In the genomic region with DNA sequence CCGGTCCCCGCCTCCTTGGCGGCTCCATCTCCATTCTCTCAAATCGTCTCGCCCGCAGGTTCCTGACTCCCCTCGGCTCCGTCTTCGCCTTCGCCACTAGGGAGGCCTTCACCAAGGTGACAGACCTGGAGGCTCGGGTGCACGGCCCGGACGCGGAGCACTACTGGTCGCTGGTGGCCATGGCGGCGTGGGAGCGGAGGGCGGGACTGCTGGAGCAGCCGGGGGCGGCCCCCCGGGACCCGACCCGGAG, we compare ENCODE assay signal across 8 cellular contexts. TPM values are rescaled to one million over a fixed set of nuclear protein-coding genes. Genes with fewer than 3 reads are reported as not detected.
DNase-seq lines count a peak whose midpoint lies in the region; ATAC-seq, FAIRE-seq and TF ChIP-seq lines count a peak whose summit lies in the region.

No MANE protein-coding gene starts in this region.

- BruUV-seq in HepG2 (replicated peaks; lab: Mats Ljungman, UMichigan), result no TSS peak

- H4K20me1 ChIP-seq in HepG2 (ENCODE audit: insufficient read depth, low read length), result no peaks in the 10 kb centered on the region

- H3K9ac ChIP-seq in adipocyte (ENCODE audit: low read length), result peak overlapping the region; percentile 89
- peak overlapping the region; percentile 97 for H3K9ac ChIP-seq in HepG2 (ENCODE audit: insufficient read depth, low read depth, low read length)

- CTCF ChIA-PET in HepG2 (lab: Yijun Ruan, JAX; ENCODE audit: low intra/inter-chr PET ratio, low total read pairs), result interaction anchor here (1.8 to 4.1 kb wide), 4 partner anchors 57 to 99 kb away, joined by 8 to 51 read pairs (median 10); a partner anchor contains a TSS

- ATAC-seq in left cardiac atrium (no peak), HepG2 (no peak), upper lobe of left lung (ENCODE audit: low FRiP score in 2 of 2) (no peak)

- no peak for TF ChIP-seq RAD21 in HepG2 (CRISPR knock-in tag; IDR thresholded peaks at IDR 0.05)

- DNase-seq in cardiac muscle cell (ENCODE audit: low read depth in 1 of 2, low spot score in 1 of 2) (no peak), left cardiac atrium (no peak), adipocyte (ENCODE audit: low read depth) (no peak), HepG2 (ENCODE audit: low spot score) (no peak), upper lobe of left lung (no peak), NCI-H526 (lab: John Stamatoyannopoulos, UW) (no peak), MV-4-11 (lab: John Stamatoyannopoulos, UW) (no peak), kidney tubule cell (ENCODE audit: low spot score) (no peak)

- TF ChIP-seq EP300 in HepG2 (IDR thresholded peaks at IDR 0.05; ENCODE audit: low read depth in 2 of 2, low read length in 2 of 2) (no peak), HepG2 (CRISPR knock-in tag; IDR thresholded peaks at IDR 0.05; ENCODE audit: borderline replicate concordance) (no peak), upper lobe of left lung (IDR thresholded peaks at IDR 0.05) (no peak)

- H3K4me2 ChIP-seq in HepG2 (ENCODE audit: low read depth, low read length), result peak overlapping the region; percentile 96

- no peaks in the 10 kb centered on the region for H3K4me1 ChIP-seq in cardiac muscle cell (ENCODE audit: low read depth)
- H3K4me1 ChIP-seq in adipocyte (ENCODE audit: control insufficient read depth, insufficient read depth, low read length), result peaks cover 31% of the 10 kb centered on the region
- H3K4me1 ChIP-seq in HepG2 (ENCODE audit: insufficient read depth, low read length), result peaks cover 28% of the 10 kb centered on the region
- peaks cover 33 to 47% (median 39%) of the 10 kb centered on the region in 4 donors for H3K4me1 ChIP-seq in upper lobe of left lung

- intact Hi-C loops in left cardiac atrium (cut with DNase I) (loop anchor here (5.0 kb wide), 3 partner anchors 47 to 98 kb away; no protein-coding TSS in a partner anchor), HepG2 (cut with micrococcal nuclease; ENCODE audit: unreplicated experiment) (loop anchor here (2.0 kb wide), 1 partner anchor 31 kb away; no protein-coding TSS in a partner anchor)

- TF ChIP-seq POLR2A in HepG2 (IDR thresholded peaks at IDR 0.05; ENCODE audit: insufficient read depth in 1 of 2, low read depth in 2 of 2, low read length in 2 of 2) (0 out of 4 replicates have a peak, but pooled peaks of 1 of the 2 experiments have one; percentile 56), upper lobe of left lung (IDR thresholded peaks at IDR 0.05) (no peak)

- H3K79me2 ChIP-seq in HepG2 (ENCODE audit: insufficient read depth, low read length), result peaks cover 15% of the 10 kb centered on the region

- H2AFZ ChIP-seq in HepG2 (ENCODE audit: low read length), result no peak overlapping the region

- H3K27ac ChIP-seq in cardiac muscle cell, result peak overlapping the region; percentile 58
- H3K27ac ChIP-seq in HepG2 (ENCODE audit: extremely low read length, insufficient read depth, low read length), result peak overlapping the region; percentile 96
- H3K27ac ChIP-seq in upper lobe of left lung, result peak overlapping the region; percentile 89 to 97 (median 92)

- 0% methylated on average over 5 of the region's 25 CpGs for WGBS in HepG2 (ENCODE audit: low lambda C conversion rate)
- 0% methylated on average over 20 of the region's 25 CpGs; no CpG with 5 or more reads in 1 of the 2 donors for WGBS in upper lobe of left lung, 2 donors

- H3K36me3 ChIP-seq in cardiac muscle cell (no peaks in the 10 kb centered on the region), adipocyte (ENCODE audit: control insufficient read depth, insufficient read depth, low read length, severe bottlenecking) (no peaks in the 10 kb centered on the region), HepG2 (replicated peaks in 1 of 2; ENCODE audit: control insufficient read depth in 1 of 2, insufficient read depth in 2 of 2, low read length in 2 of 2) (peaks cover 0 to 1% of the 10 kb centered on the region in 2 experiments; a peak in 3 of 5 replicates), upper lobe of left lung (no peaks in the 10 kb centered on the region)

- FAIRE-seq in HepG2 (lab: Jason Lieb, UNC), result no peak

- POLR2A ChIA-PET in HepG2 (lab: Yijun Ruan, JAX), result interaction anchor here (0.8 to 6.4 kb wide), 23 partner anchors 9 to 150 kb away, joined by 3 to 317 read pairs (median 7); a partner anchor contains a TSS

- no peak for TF ChIP-seq CTCF in cardiac muscle cell (IDR thresholded peaks at IDR 0.05; ENCODE audit: low read depth, low read length)
- TF ChIP-seq CTCF in HepG2 (CRISPR knock-in tag; IDR thresholded peaks at IDR 0.05), result no peak
- TF ChIP-seq CTCF in upper lobe of left lung (IDR thresholded peaks at IDR 0.05), result no peak

- peak overlapping the region; percentile 47 for H3K4me3 ChIP-seq in cardiac muscle cell
- peak overlapping the region; percentile 79 for H3K4me3 ChIP-seq in adipocyte (ENCODE audit: low read length)
- H3K4me3 ChIP-seq in HepG2 (replicated peaks in 1 of 3; ENCODE audit: insufficient read depth in 1 of 3, low read depth in 2 of 3, low read length in 3 of 3), result peak overlapping the region; percentile 89 to 94 (median 91)
- H3K4me3 ChIP-seq in upper lobe of left lung, result peak overlapping the region; percentile 70 to 79 (median 78)

- in situ Hi-C loops in HepG2 (cut with HindIII; ENCODE audit: extremely low pct_ligation_motif_present, low pct_unique_long_range_greater_than_20kb), result loop anchor here (10.0 kb wide), 1 partner anchor 55 kb away; a partner anchor contains a TSS

- H3K9me3 ChIP-seq in cardiac muscle cell (ENCODE audit: low read depth), result no peaks in the 10 kb centered on the region
- no peaks in the 10 kb centered on the region for H3K9me3 ChIP-seq in adipocyte (ENCODE audit: control insufficient read depth, low read length)
- H3K9me3 ChIP-seq in HepG2 (ENCODE audit: low read length), result no peaks in the 10 kb centered on the region
- no peaks in the 10 kb centered on the region for H3K9me3 ChIP-seq in upper lobe of left lung

- peaks cover 10% of the 10 kb centered on the region for H3K27me3 ChIP-seq in cardiac muscle cell
- peaks cover 8% of the 10 kb centered on the region for H3K27me3 ChIP-seq in adipocyte (replicated peaks; ENCODE audit: control insufficient read depth, insufficient read depth, low read length)
- H3K27me3 ChIP-seq in HepG2 (ENCODE audit: control insufficient read depth in 1 of 2, insufficient read depth in 2 of 2, low read length in 2 of 2), result no peaks in the 10 kb centered on the region; a peak in 1 of 5 replicates
- H3K27me3 ChIP-seq in upper lobe of left lung, result peaks cover 0 to 6% (median 0%) of the 10 kb centered on the region in 4 donors

RNA-seq across cellular contexts. Expression of a gene that starts 0.9 kb away (rescaled TPM):
- not detected in 2 replicates for total RNA-seq in cardiac muscle cell
- polyA plus RNA-seq in cardiac muscle cell, result 4.1 and 5.4 TPM in 2 replicates
- total RNA-seq in left cardiac atrium, result not detected
- total RNA-seq in HepG2 (2016; rRNA removed; fragmentation: Illumina TruSeq; extraction: Trizol), result 6.0 and 12.9 TPM in 2 replicates
- 5.5 and 8.4 TPM in 2 replicates for total RNA-seq in HepG2 (2016; cell fraction: cytosol; rRNA removed; fragmentation: Illumina TruSeq; extraction: Trizol; ENCODE audit: low read depth)
- 5.7 and 10.6 TPM in 2 replicates for total RNA-seq in HepG2 (2016; cell fraction: insoluble cytoplasmic fraction; rRNA removed; fragmentation: Illumina TruSeq; extraction: Trizol)
- total RNA-seq in HepG2 (2016; cell fraction: membrane; rRNA removed; fragmentation: Illumina TruSeq; extraction: Trizol), result 7.1 and 10.3 TPM in 2 replicates
- 6.3 and 8.8 TPM in 2 replicates for total RNA-seq in HepG2 (2016; cell fraction: nucleus; rRNA removed; fragmentation: Illumina TruSeq; extraction: Trizol)
- 7.5 and 14.9 TPM in 2 replicates for polyA plus RNA-seq in HepG2 (2011; rRNA removed)
- polyA plus RNA-seq in HepG2 (2011; cell fraction: cytosol; rRNA removed), result 14.5 and 28.0 TPM in 2 replicates
- 60.5 and 62.9 TPM in 2 replicates for polyA plus RNA-seq in HepG2 (2011; cell fraction: nucleus; rRNA removed)
- polyA plus RNA-seq in HepG2 (2012), result 6.0 and 8.3 TPM in 2 replicates
- polyA plus RNA-seq in HepG2 (2016; cell fraction: cytosol; fragmentation: Illumina TruSeq; extraction: Trizol; ENCODE audit: low read depth), result 7.8 and 10.4 TPM in 2 replicates
- polyA plus RNA-seq in HepG2 (2016; cell fraction: insoluble cytoplasmic fraction; fragmentation: Illumina TruSeq; extraction: Trizol; ENCODE audit: low read depth), result 5.9 and 9.4 TPM in 2 replicates
- polyA plus RNA-seq in HepG2 (2016; cell fraction: membrane; fragmentation: Illumina TruSeq; extraction: Trizol; ENCODE audit: low read depth), result 6.1 and 8.5 TPM in 2 replicates
- 15.6 and 18.6 TPM in 2 replicates for polyA plus RNA-seq in HepG2 (2016; cell fraction: nucleus; fragmentation: Illumina TruSeq; extraction: Trizol; ENCODE audit: insufficient read depth, low read depth)
- polyA minus RNA-seq in HepG2 (2011; rRNA and poly(A)+ RNA removed; ENCODE audit: low replicate concordance), result 7.7 TPM in 1 of 2 replicates, not detected in the other
- polyA minus RNA-seq in HepG2 (2011; cell fraction: cytosol; rRNA and poly(A)+ RNA removed), result 12.0 and 12.4 TPM in 2 replicates
- 3.1 and 3.6 TPM in 2 replicates for polyA minus RNA-seq in HepG2 (2011; cell fraction: nucleus; rRNA and poly(A)+ RNA removed)
- total RNA-seq in upper lobe of left lung, result under 1 TPM in 2 of 6 donors, not detected in 4; 0.24 to 0.97 TPM

RNA-seq across cellular contexts. Expression of a gene that starts 3.5 kb away (rescaled TPM):
- total RNA-seq in cardiac muscle cell, result 0.78 and 2.2 TPM in 2 replicates
- polyA plus RNA-seq in cardiac muscle cell, result 1.1 and 1.2 TPM in 2 replicates
- 1 to 10 TPM in 1 of 2 donors, under 1 TPM in 1; 0.81 to 1.1 TPM for total RNA-seq in left cardiac atrium
- total RNA-seq in HepG2 (2016; rRNA removed; fragmentation: Illumina TruSeq; extraction: Trizol), result not detected in 2 replicates
- 0.71 TPM in 1 of 2 replicates, not detected in the other for total RNA-seq in HepG2 (2016; cell fraction: cytosol; rRNA removed; fragmentation: Illumina TruSeq; extraction: Trizol; ENCODE audit: low read depth)
- 0.22 TPM in 1 of 2 replicates, not detected in the other for total RNA-seq in HepG2 (2016; cell fraction: insoluble cytoplasmic fraction; rRNA removed; fragmentation: Illumina TruSeq; extraction: Trizol)
- total RNA-seq in HepG2 (2016; cell fraction: membrane; rRNA removed; fragmentation: Illumina TruSeq; extraction: Trizol), result 0.25 and 0.65 TPM in 2 replicates
- 1.2 TPM in 1 of 2 replicates, not detected in the other for total RNA-seq in HepG2 (2016; cell fraction: nucleus; rRNA removed; fragmentation: Illumina TruSeq; extraction: Trizol)
- 0.13 TPM in 1 of 2 replicates, not detected in the other for polyA plus RNA-seq in HepG2 (2011; rRNA removed)
- 0.23 TPM in 1 of 2 replicates, not detected in the other for polyA plus RNA-seq in HepG2 (2011; cell fraction: cytosol; rRNA removed)
- 0.29 and 0.38 TPM in 2 replicates for polyA plus RNA-seq in HepG2 (2011; cell fraction: nucleus; rRNA removed)
- polyA plus RNA-seq in HepG2 (2012), result 0.64 and 1.1 TPM in 2 replicates
- polyA plus RNA-seq in HepG2 (2016; cell fraction: cytosol; fragmentation: Illumina TruSeq; extraction: Trizol; ENCODE audit: low read depth), result 0.31 and 0.49 TPM in 2 replicates
- not detected in 2 replicates for polyA plus RNA-seq in HepG2 (2016; cell fraction: insoluble cytoplasmic fraction; fragmentation: Illumina TruSeq; extraction: Trizol; ENCODE audit: low read depth)
- 0.56 TPM in 1 of 2 replicates, not detected in the other for polyA plus RNA-seq in HepG2 (2016; cell fraction: membrane; fragmentation: Illumina TruSeq; extraction: Trizol; ENCODE audit: low read depth)
- 0.98 TPM in 1 of 2 replicates, not detected in the other for polyA plus RNA-seq in HepG2 (2016; cell fraction: nucleus; fragmentation: Illumina TruSeq; extraction: Trizol; ENCODE audit: insufficient read depth, low read depth)
- not detected in 2 replicates for polyA minus RNA-seq in HepG2 (2011; rRNA and poly(A)+ RNA removed; ENCODE audit: low replicate concordance)
- not detected in 2 replicates for polyA minus RNA-seq in HepG2 (2011; cell fraction: cytosol; rRNA and poly(A)+ RNA removed)
- polyA minus RNA-seq in HepG2 (2011; cell fraction: nucleus; rRNA and poly(A)+ RNA removed), result not detected in 2 replicates
- total RNA-seq in upper lobe of left lung, result 10 to 100 TPM in 4 of 6 donors, 1 to 10 TPM in 1, not detected in 1; 3.1 to 28.8 (median 13.4) TPM

RNA-seq across cellular contexts. Expression of a gene that starts 6.3 kb away (rescaled TPM):
- 136 and 260 TPM in 2 replicates for total RNA-seq in cardiac muscle cell
- 409 and 580 TPM in 2 replicates for polyA plus RNA-seq in cardiac muscle cell
- total RNA-seq in left cardiac atrium, result 100 to 1,000 TPM; 145 to 147 TPM
- total RNA-seq in HepG2 (2016; rRNA removed; fragmentation: Illumina TruSeq; extraction: Trizol), result 264 and 335 TPM in 2 replicates
- total RNA-seq in HepG2 (2016; cell fraction: cytosol; rRNA removed; fragmentation: Illumina TruSeq; extraction: Trizol; ENCODE audit: low read depth), result 57.3 and 59.4 TPM in 2 replicates
- 269 and 361 TPM in 2 replicates for total RNA-seq in HepG2 (2016; cell fraction: insoluble cytoplasmic fraction; rRNA removed; fragmentation: Illumina TruSeq; extraction: Trizol)
- 65.0 and 66.7 TPM in 2 replicates for total RNA-seq in HepG2 (2016; cell fraction: membrane; rRNA removed; fragmentation: Illumina TruSeq; extraction: Trizol)
- 82.3 and 83.2 TPM in 2 replicates for total RNA-seq in HepG2 (2016; cell fraction: nucleus; rRNA removed; fragmentation: Illumina TruSeq; extraction: Trizol)
- polyA plus RNA-seq in HepG2 (2011; rRNA removed), result 277 and 298 TPM in 2 replicates
- 294 and 383 TPM in 2 replicates for polyA plus RNA-seq in HepG2 (2011; cell fraction: cytosol; rRNA removed)
- polyA plus RNA-seq in HepG2 (2011; cell fraction: nucleus; rRNA removed), result 65.4 and 72.8 TPM in 2 replicates
- 114 and 127 TPM in 2 replicates for polyA plus RNA-seq in HepG2 (2012)
- 63.2 and 64.9 TPM in 2 replicates for polyA plus RNA-seq in HepG2 (2016; cell fraction: cytosol; fragmentation: Illumina TruSeq; extraction: Trizol; ENCODE audit: low read depth)
- polyA plus RNA-seq in HepG2 (2016; cell fraction: insoluble cytoplasmic fraction; fragmentation: Illumina TruSeq; extraction: Trizol; ENCODE audit: low read depth), result 325 and 358 TPM in 2 replicates
- polyA plus RNA-seq in HepG2 (2016; cell fraction: membrane; fragmentation: Illumina TruSeq; extraction: Trizol; ENCODE audit: low read depth), result 57.2 and 57.4 TPM in 2 replicates
- 132 and 142 TPM in 2 replicates for polyA plus RNA-seq in HepG2 (2016; cell fraction: nucleus; fragmentation: Illumina TruSeq; extraction: Trizol; ENCODE audit: insufficient read depth, low read depth)
- 315 and 412 TPM in 2 replicates for polyA minus RNA-seq in HepG2 (2011; rRNA and poly(A)+ RNA removed; ENCODE audit: low replicate concordance)
- polyA minus RNA-seq in HepG2 (2011; cell fraction: cytosol; rRNA and poly(A)+ RNA removed), result 66.1 and 85.4 TPM in 2 replicates
- polyA minus RNA-seq in HepG2 (2011; cell fraction: nucleus; rRNA and poly(A)+ RNA removed), result 22.1 and 23.0 TPM in 2 replicates
- 100 to 1,000 TPM in 4 of 6 donors, 10 to 100 TPM in 2; 44.0 to 149 (median 110) TPM for total RNA-seq in upper lobe of left lung

RNA-seq across cellular contexts. Expression of a gene that starts 17.3 kb away (rescaled TPM):
- 15.0 and 18.3 TPM in 2 replicates for total RNA-seq in cardiac muscle cell
- 12.4 and 16.8 TPM in 2 replicates for polyA plus RNA-seq in cardiac muscle cell
- total RNA-seq in left cardiac atrium, result 10 to 100 TPM; 14.7 to 14.9 TPM
- 7.8 and 13.4 TPM in 2 replicates for total RNA-seq in HepG2 (2016; rRNA removed; fragmentation: Illumina TruSeq; extraction: Trizol)
- 1.5 and 3.3 TPM in 2 replicates for total RNA-seq in HepG2 (2016; cell fraction: cytosol; rRNA removed; fragmentation: Illumina TruSeq; extraction: Trizol; ENCODE audit: low read depth)
- total RNA-seq in HepG2 (2016; cell fraction: insoluble cytoplasmic fraction; rRNA removed; fragmentation: Illumina TruSeq; extraction: Trizol), result 6.9 and 12.9 TPM in 2 replicates
- total RNA-seq in HepG2 (2016; cell fraction: membrane; rRNA removed; fragmentation: Illumina TruSeq; extraction: Trizol), result 4.0 and 5.4 TPM in 2 replicates
- total RNA-seq in HepG2 (2016; cell fraction: nucleus; rRNA removed; fragmentation: Illumina TruSeq; extraction: Trizol), result 12.4 and 12.8 TPM in 2 replicates
- 29.7 and 45.8 TPM in 2 replicates for polyA plus RNA-seq in HepG2 (2011; rRNA removed)
- 16.4 and 17.6 TPM in 2 replicates for polyA plus RNA-seq in HepG2 (2011; cell fraction: cytosol; rRNA removed)
- polyA plus RNA-seq in HepG2 (2011; cell fraction: nucleus; rRNA removed), result 157 and 165 TPM in 2 replicates
- 22.6 and 24.2 TPM in 2 replicates for polyA plus RNA-seq in HepG2 (2012)
- 1.2 and 1.5 TPM in 2 replicates for polyA plus RNA-seq in HepG2 (2016; cell fraction: cytosol; fragmentation: Illumina TruSeq; extraction: Trizol; ENCODE audit: low read depth)
- 7.8 and 12.9 TPM in 2 replicates for polyA plus RNA-seq in HepG2 (2016; cell fraction: insoluble cytoplasmic fraction; fragmentation: Illumina TruSeq; extraction: Trizol; ENCODE audit: low read depth)
- 2.9 and 4.3 TPM in 2 replicates for polyA plus RNA-seq in HepG2 (2016; cell fraction: membrane; fragmentation: Illumina TruSeq; extraction: Trizol; ENCODE audit: low read depth)
- 38.3 and 45.9 TPM in 2 replicates for polyA plus RNA-seq in HepG2 (2016; cell fraction: nucleus; fragmentation: Illumina TruSeq; extraction: Trizol; ENCODE audit: insufficient read depth, low read depth)
- polyA minus RNA-seq in HepG2 (2011; rRNA and poly(A)+ RNA removed; ENCODE audit: low replicate concordance), result 20.6 and 62.4 TPM in 2 replicates
- 14.3 and 14.5 TPM in 2 replicates for polyA minus RNA-seq in HepG2 (2011; cell fraction: cytosol; rRNA and poly(A)+ RNA removed)
- 23.3 and 33.3 TPM in 2 replicates for polyA minus RNA-seq in HepG2 (2011; cell fraction: nucleus; rRNA and poly(A)+ RNA removed)
- 10 to 100 TPM; 15.0 to 51.3 (median 37.6) TPM for total RNA-seq in upper lobe of left lung
